In the genomic region with DNA sequence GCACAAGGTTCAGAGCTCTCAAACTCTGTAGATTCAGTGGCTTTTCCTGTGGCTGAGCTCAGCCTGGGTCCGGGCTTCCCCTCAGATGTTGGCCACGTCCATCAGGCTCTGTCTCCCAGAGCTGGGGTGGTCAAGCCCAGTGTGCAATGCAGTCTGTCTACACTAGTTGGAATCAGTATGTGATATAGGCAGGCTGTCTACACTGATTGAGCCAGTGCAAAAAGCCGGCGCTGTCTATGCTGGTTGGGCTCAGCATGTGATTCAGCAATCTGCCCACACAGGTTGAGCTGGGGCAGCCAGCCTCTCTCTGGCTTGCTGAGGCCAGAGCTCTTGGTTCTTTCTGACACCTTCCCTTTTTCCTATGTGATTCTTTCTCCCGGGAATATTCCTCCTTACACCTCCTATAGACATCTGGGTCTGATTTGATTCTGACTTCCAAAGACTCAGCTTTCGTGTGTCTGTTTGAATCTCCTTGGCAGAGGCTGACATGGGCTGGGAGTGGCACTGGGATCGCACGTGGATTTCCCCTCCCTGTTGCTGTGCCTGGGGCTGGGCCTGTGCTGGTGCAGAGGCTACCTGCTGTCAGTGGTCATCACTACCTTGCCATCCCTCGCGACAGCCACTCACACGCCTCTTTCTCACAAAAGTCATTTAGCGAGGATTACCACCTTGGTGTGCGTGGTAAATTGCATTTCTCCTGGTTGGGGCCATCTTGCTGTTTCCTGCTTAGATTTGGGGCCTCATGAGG, we compare ENCODE assay signal across 16 cellular contexts. TPM values are rescaled to one million over a fixed set of nuclear protein-coding genes. Genes with fewer than 3 reads are reported as not detected.
DNase-seq lines count a peak whose midpoint lies in the region; ATAC-seq, FAIRE-seq and TF ChIP-seq lines count a peak whose summit lies in the region.
"Had no signal": no experiment of that assay in that cellular context is flagged by ENCODE, and none has a peak within 500 bp of the region (broad histone marks: within the 10 kb centered on the region; RNA-seq: fewer than 3 reads in every experiment).

No MANE protein-coding gene starts in this region.

- peaks cover 2% of the 10 kb centered on the region for H3K27me3 Mint-ChIP-seq in activated CD8-positive, alpha-beta memory T cell treated with anti-CD3 and anti-CD28 coated beads, Interleukin-2, amount 10 ng/mL, durations not matched to agents 7 days and 5 days
- H3K27me3 Mint-ChIP-seq in WTC11 (ENCODE audit: low read depth) = no peaks in the 10 kb centered on the region; the same call in 1 of the 2 replicates
- no peaks in the 10 kb centered on the region for H3K27me3 Mint-ChIP-seq in activated T-cell treated with anti-CD3 and anti-CD28 coated beads, Interleukin-2, amount 50 U/mL, for 72 hours (ENCODE audit: low read depth)

- intact Hi-C loops in HepG2 (cut with micrococcal nuclease; ENCODE audit: unreplicated experiment) = no loop called here

- H3K4me3 ChIP-seq in HepG2 (replicated peaks in 1 of 3; ENCODE audit: insufficient read depth in 1 of 3, low read depth in 2 of 3, low read length in 3 of 3) = no peak overlapping the region
- H3K4me3 ChIP-seq: HAP-1 had no signal

- no peaks in the 10 kb centered on the region for H3K4me1 ChIP-seq in HepG2 (ENCODE audit: insufficient read depth, low read length)
- H3K4me1 ChIP-seq: HAP-1 had no signal

- H3K79me2 ChIP-seq in HepG2 (ENCODE audit: insufficient read depth, low read length) = no peaks in the 10 kb centered on the region

- no peaks in the 10 kb centered on the region for H3K9me3 Mint-ChIP-seq in activated CD8-positive, alpha-beta memory T cell treated with anti-CD3 and anti-CD28 coated beads, Interleukin-2, amount 10 ng/mL, durations not matched to agents 7 days and 5 days (ENCODE audit: low read depth)
- no peaks in the 10 kb centered on the region for H3K9me3 Mint-ChIP-seq in WTC11
- no peaks in the 10 kb centered on the region for H3K9me3 Mint-ChIP-seq in activated T-cell treated with anti-CD3 and anti-CD28 coated beads, Interleukin-2, amount 50 U/mL, for 72 hours

- H3K4me2 ChIP-seq in HepG2 (ENCODE audit: low read depth, low read length) = no peak overlapping the region

- H2AFZ ChIP-seq in HepG2 (ENCODE audit: low read length) = no peak overlapping the region

- no peak for TF ChIP-seq POLR2A in HepG2 (IDR thresholded peaks at IDR 0.05; ENCODE audit: insufficient read depth in 1 of 2, low read depth in 2 of 2, low read length in 2 of 2)

- H3K9ac ChIP-seq in HepG2 (ENCODE audit: insufficient read depth, low read depth, low read length) = no peak overlapping the region

- no TSS peak for BruUV-seq in HepG2 (replicated peaks; lab: Mats Ljungman, UMichigan)

- TF ChIP-seq EP300 in HepG2 (IDR thresholded peaks at IDR 0.05; ENCODE audit: low read depth in 2 of 2, low read length in 2 of 2) = no peak
- no peak for TF ChIP-seq EP300 in HepG2 (CRISPR knock-in tag; IDR thresholded peaks at IDR 0.05; ENCODE audit: borderline replicate concordance)

- no peak overlapping the region for H3K27ac Mint-ChIP-seq in activated CD8-positive, alpha-beta memory T cell treated with anti-CD3 and anti-CD28 coated beads, Interleukin-2, amount 10 ng/mL, durations not matched to agents 7 days and 5 days
- H3K27ac Mint-ChIP-seq in WTC11 = no peak overlapping the region; the same call in 1 of the 2 replicates
- no peak overlapping the region for H3K27ac Mint-ChIP-seq in activated T-cell treated with anti-CD3 and anti-CD28 coated beads, Interleukin-2, amount 50 U/mL, for 72 hours

- CTCF ChIA-PET in activated CD8-positive, alpha-beta memory T cell treated with anti-CD3 and anti-CD28 coated beads, Interleukin-2, amount 10 ng/mL, durations not matched to agents 7 days and 5 days (lab: Charles Lee) = interaction anchor here (1.2 kb wide), 1 partner anchor 147 kb away, joined by 3 read pairs; no protein-coding TSS in a partner anchor
- CTCF ChIA-PET in WTC11 (lab: Charles Lee) (interaction anchor here (0.8 to 1.3 kb wide), 3 partner anchors 9 to 200 kb away, joined by 3 to 4 read pairs (median 4); no protein-coding TSS in a partner anchor), HepG2 (lab: Yijun Ruan, JAX; ENCODE audit: low intra/inter-chr PET ratio, low total read pairs) (no interaction called here)

- no peaks in the 10 kb centered on the region for H3K4me1 Mint-ChIP-seq in activated CD8-positive, alpha-beta memory T cell treated with anti-CD3 and anti-CD28 coated beads, Interleukin-2, amount 10 ng/mL, durations not matched to agents 7 days and 5 days
- H3K4me1 Mint-ChIP-seq in WTC11 = peaks cover 46% of the 10 kb centered on the region
- H3K4me1 Mint-ChIP-seq in activated T-cell treated with anti-CD3 and anti-CD28 coated beads, Interleukin-2, amount 50 U/mL, for 72 hours (ENCODE audit: low read depth) = no peaks in the 10 kb centered on the region

- H3K36me3 ChIP-seq in HepG2 (replicated peaks in 1 of 2; ENCODE audit: control insufficient read depth in 1 of 2, insufficient read depth in 2 of 2, low read length in 2 of 2) = no peaks in the 10 kb centered on the region
- H3K36me3 ChIP-seq: HAP-1 had no signal

- in situ Hi-C loops in HepG2 (cut with HindIII; ENCODE audit: extremely low pct_ligation_motif_present, low pct_unique_long_range_greater_than_20kb) = no loop called here

- H3K9me3 ChIP-seq in HepG2 (ENCODE audit: low read length) = no peaks in the 10 kb centered on the region
- H3K9me3 ChIP-seq: HAP-1 had no signal

- no peak for ATAC-seq in activated CD8-positive, alpha-beta memory T cell treated with anti-CD3 and anti-CD28 coated beads, Interleukin-2, amount 10 ng/mL, durations not matched to agents 7 days and 5 days
- peak; percentile 51 for ATAC-seq in WTC11
- peak; percentile 31; the same call in 2 of the 3 replicates for ATAC-seq in HepG2
- no peak for ATAC-seq in HG03439 (IDR thresholded peaks at IDR 0.05; ENCODE audit: unreplicated experiment)
- ATAC-seq in activated T-cell treated with anti-CD3 and anti-CD28 coated beads, Interleukin-2, amount 50 U/mL, for 72 hours (replicated peaks in 1 of 2) = no peak

- POLR2A ChIA-PET in WTC11 (lab: Charles Lee) (no interaction called here), HepG2 (lab: Yijun Ruan, JAX) (no interaction called here)

- H4K20me1 ChIP-seq in HepG2 (ENCODE audit: insufficient read depth, low read length) = no peaks in the 10 kb centered on the region

- no peak overlapping the region for H3K27ac ChIP-seq in HepG2 (ENCODE audit: extremely low read length, insufficient read depth, low read length)

- peaks cover 3 to 40% of the 10 kb centered on the region in 2 experiments; a peak in 4 of 5 replicates for H3K27me3 ChIP-seq in HepG2 (ENCODE audit: control insufficient read depth in 1 of 2, insufficient read depth in 2 of 2, low read length in 2 of 2)

- TF ChIP-seq CTCF in WTC11 (IDR thresholded peaks at IDR 0.05) (no peak), HepG2 (CRISPR knock-in tag; IDR thresholded peaks at IDR 0.05) (no peak)

- no peak overlapping the region for H3K4me3 Mint-ChIP-seq in activated CD8-positive, alpha-beta memory T cell treated with anti-CD3 and anti-CD28 coated beads, Interleukin-2, amount 10 ng/mL, durations not matched to agents 7 days and 5 days
- H3K4me3 Mint-ChIP-seq in WTC11 = no peak overlapping the region
- no peak overlapping the region for H3K4me3 Mint-ChIP-seq in activated T-cell treated with anti-CD3 and anti-CD28 coated beads, Interleukin-2, amount 50 U/mL, for 72 hours

- H3K36me3 Mint-ChIP-seq in activated CD8-positive, alpha-beta memory T cell treated with anti-CD3 and anti-CD28 coated beads, Interleukin-2, amount 10 ng/mL, durations not matched to agents 7 days and 5 days = no peaks in the 10 kb centered on the region
- no peaks in the 10 kb centered on the region for H3K36me3 Mint-ChIP-seq in WTC11
- H3K36me3 Mint-ChIP-seq in activated T-cell treated with anti-CD3 and anti-CD28 coated beads, Interleukin-2, amount 50 U/mL, for 72 hours (ENCODE audit: insufficient read depth in 2 of 2) = no peaks in the 10 kb centered on the region

- no peak for FAIRE-seq in HepG2 (lab: Jason Lieb, UNC)

- peak; percentile 19 for DNase-seq in activated CD8-positive, alpha-beta memory T cell treated with anti-CD3 and anti-CD28 coated beads for 24 hours
- DNase-seq in activated CD8-positive, alpha-beta memory T cell treated with anti-CD3 and anti-CD28 coated beads, Interleukin-2, amount 10 ng/mL, durations not matched to agents 7 days and 5 days = no peak
- no peak for DNase-seq in WTC11 (ENCODE audit: low spot score)
- DNase-seq in HepG2 (ENCODE audit: low spot score) = no peak
- DNase-seq in activated T-cell treated with anti-CD3 and anti-CD28 coated beads, Interleukin-2, amount 50 U/mL, for 72 hours = no peak
- no peak for DNase-seq in NCI-H146 treated with DMSO at 0.1 percent for 48 hours (lab: John Stamatoyannopoulos, UW; ENCODE audit: unreplicated experiment)
- DNase-seq in NCI-H2107 treated with DMSO at 0.1 percent for 48 hours (lab: John Stamatoyannopoulos, UW; ENCODE audit: unreplicated experiment) = no peak
- DNase-seq: NCI-H146, NCI-H2107, NCI-H446, NCI-H774 had no signal

- 19% methylated on average over 10 of the region's 13 CpGs for WGBS in HepG2 (ENCODE audit: low lambda C conversion rate)

- no peak for TF ChIP-seq RAD21 in HepG2 (CRISPR knock-in tag; IDR thresholded peaks at IDR 0.05)

RNA-seq across cellular contexts. Expression of a gene that starts 9.3 kb away (rescaled TPM):
- total RNA-seq in activated CD8-positive, alpha-beta memory T cell treated with anti-CD3 and anti-CD28 coated beads, Interleukin-2, amount 10 ng/mL, durations not matched to agents 7 days and 5 days = not detected
- 22.8 to 33.5 TPM (median 23.8 TPM) in 3 replicates for total RNA-seq in WTC11 (2021)
- total RNA-seq in HepG2 (2016; rRNA removed; fragmentation: Illumina TruSeq; extraction: Trizol) = not detected in 2 replicates
- not detected in 2 replicates for total RNA-seq in HepG2 (2016; cell fraction: cytosol; rRNA removed; fragmentation: Illumina TruSeq; extraction: Trizol; ENCODE audit: low read depth)
- total RNA-seq in HepG2 (2016; cell fraction: insoluble cytoplasmic fraction; rRNA removed; fragmentation: Illumina TruSeq; extraction: Trizol) = not detected in 2 replicates
- total RNA-seq in HepG2 (2016; cell fraction: membrane; rRNA removed; fragmentation: Illumina TruSeq; extraction: Trizol) = not detected in 2 replicates
- not detected in 2 replicates for total RNA-seq in HepG2 (2016; cell fraction: nucleus; rRNA removed; fragmentation: Illumina TruSeq; extraction: Trizol)
- not detected in 2 replicates for polyA plus RNA-seq in HepG2 (2011; rRNA removed)
- 0.05 TPM in 1 of 2 replicates, not detected in the other for polyA plus RNA-seq in HepG2 (2011; cell fraction: cytosol; rRNA removed)
- 0.14 TPM in 1 of 2 replicates, not detected in the other for polyA plus RNA-seq in HepG2 (2011; cell fraction: nucleus; rRNA removed)
- not detected in 2 replicates for polyA plus RNA-seq in HepG2 (2012)
- polyA plus RNA-seq in HepG2 (2016; cell fraction: cytosol; fragmentation: Illumina TruSeq; extraction: Trizol; ENCODE audit: low read depth) = not detected in 2 replicates
- not detected in 2 replicates for polyA plus RNA-seq in HepG2 (2016; cell fraction: insoluble cytoplasmic fraction; fragmentation: Illumina TruSeq; extraction: Trizol; ENCODE audit: low read depth)
- polyA plus RNA-seq in HepG2 (2016; cell fraction: membrane; fragmentation: Illumina TruSeq; extraction: Trizol; ENCODE audit: low read depth) = not detected in 2 replicates
- not detected in 2 replicates for polyA plus RNA-seq in HepG2 (2016; cell fraction: nucleus; fragmentation: Illumina TruSeq; extraction: Trizol; ENCODE audit: insufficient read depth, low read depth)
- polyA minus RNA-seq in HepG2 (2011; rRNA and poly(A)+ RNA removed; ENCODE audit: low replicate concordance) = not detected in 2 replicates
- polyA minus RNA-seq in HepG2 (2011; cell fraction: cytosol; rRNA and poly(A)+ RNA removed) = not detected in 2 replicates
- polyA minus RNA-seq in HepG2 (2011; cell fraction: nucleus; rRNA and poly(A)+ RNA removed) = not detected in 2 replicates
- total RNA-seq in activated T-cell treated with anti-CD3 and anti-CD28 coated beads, Interleukin-2, amount 50 U/mL, for 72 hours = not detected
- total RNA-seq: A172, HT-29, RPMI7951 had no signal

Comparison
In these comparisons a context has a peak if more than half of its experiments do, and no peak if none do; other contexts are left out.
1. ATAC-seq: peak in WTC11 (single experiment) and HepG2 (single experiment); none in activated CD8-positive, alpha-beta memory T cell treated with anti-CD3 and anti-CD28 coated beads, Interleukin-2, amount 10 ng/mL, durations not matched to agents 7 days and 5 days (single experiment), HG03439 (single experiment) and activated T-cell treated with anti-CD3 and anti-CD28 coated beads, Interleukin-2, amount 50 U/mL, for 72 hours (0 of 2).
2. RNA of a gene that starts 9.3 kb away (total RNA-seq): 22.8 to 33.5 TPM in WTC11; not detected in activated CD8-positive, alpha-beta memory T cell treated with anti-CD3 and anti-CD28 coated beads, Interleukin-2, amount 10 ng/mL, durations not matched to agents 7 days and 5 days, not detected in HepG2 and not detected in activated T-cell treated with anti-CD3 and anti-CD28 coated beads, Interleukin-2, amount 50 U/mL, for 72 hours; every median in the first group is over 10 times any median in the second.